Comparison of ENCODE assay signal across 37 cellular contexts in genomic region chr9:81860581-81860980, GRCh38.
"Had no signal": no experiment of that assay in that cellular context is flagged by ENCODE, and none has a peak within 500 bp of the region (broad histone marks: within the 10 kb centered on the region; RNA-seq: fewer than 3 reads in every experiment).

No MANE protein-coding gene starts in this region.

- H3K36me3 ChIP-seq: adrenal gland, brain microvascular endothelial cell, breast epithelium, WERI-Rb-1 had no signal

- H3K36me3 Mint-ChIP-seq: activated CD8-positive, alpha-beta memory T cell treated with anti-CD3 and anti-CD28 coated beads, Interleukin-2, amount 10 ng/mL, durations not matched to agents 7 days and 5 days; activated naive CD4-positive, alpha-beta T cell treated with anti-CD3 and anti-CD28 coated beads, Interleukin-2, amount 50 U/mL, for 72 hours; activated naive CD8-positive, alpha-beta T cell treated with anti-CD3 and anti-CD28 coated beads for 36 hours; WTC11 had no signal

- ATAC-seq: activated CD4-positive, alpha-beta T cell treated with anti-CD3 and anti-CD28 coated beads for 36 hours; activated CD4-positive, CD25-positive, alpha-beta regulatory T cell treated with anti-CD3 and anti-CD28 coated beads, Interleukin-2, amount 50 U/mL, for 24 hours; activated CD8-positive, alpha-beta memory T cell treated with anti-CD3 and anti-CD28 coated beads, Interleukin-2, amount 10 ng/mL, durations not matched to agents 7 days and 5 days; activated CD8-positive, alpha-beta T cell treated with anti-CD3 and anti-CD28 coated beads, Interleukin-2, amount 10 ng/mL, durations not matched to agents 7 days and 5 days; activated naive CD4-positive, alpha-beta T cell treated with anti-CD3 and anti-CD28 coated beads, Interleukin-2, amount 50 U/mL, for 72 hours; activated T-helper 17 cell treated with anti-CD3 and anti-CD28 coated beads, Interleukin-2, amount 50 U/mL, for 72 hours; body of pancreas; WTC11 had no signal

- H3K9me3 Mint-ChIP-seq: activated CD4-positive, alpha-beta memory T cell treated with anti-CD3 and anti-CD28 coated beads, Interleukin-2, amount 10 ng/mL, durations not matched to agents 7 days and 5 days; activated CD4-positive, alpha-beta T cell treated with anti-CD3 and anti-CD28 coated beads, Interleukin-2, amount 10 ng/mL, durations not matched to agents 7 days and 5 days; activated naive CD4-positive, alpha-beta T cell treated with anti-CD3 and anti-CD28 coated beads for 36 hours; activated naive CD8-positive, alpha-beta T cell treated with anti-CD3 and anti-CD28 coated beads for 36 hours; activated T-helper 1 cell treated with anti-CD3 and anti-CD28 coated beads, Interleukin-12 subunit alpha, Interleukin-12 subunit beta, Interleukin-2, Interleukin-4 antibody, amounts not matched to agents 30 ng/mL and 10 ng/mL and 1 ng/mL, durations not matched to agents 14 hours and 24 hours and 36 hours; T-helper 1 cell treated with Interleukin-12 subunit alpha and Interleukin-12 subunit beta and Interleukin-4 antibody, amounts not matched to agents 30 μg/mL and 1 μg/mL, for 36 hours; WTC11 had no signal

- H3K9me3 ChIP-seq: adrenal gland, body of pancreas, breast epithelium had no signal

- H3K4me3 ChIP-seq: adrenal gland, body of pancreas, breast epithelium had no signal

- H3K27ac Mint-ChIP-seq: activated CD4-positive, alpha-beta memory T cell treated with anti-CD3 and anti-CD28 coated beads, Interleukin-2, amount 10 ng/mL, durations not matched to agents 7 days and 5 days; activated CD4-positive, alpha-beta T cell treated with anti-CD3 and anti-CD28 coated beads for 36 hours; activated CD4-positive, alpha-beta T cell treated with anti-CD3 and anti-CD28 coated beads, Interleukin-2, amount 10 ng/mL, durations not matched to agents 7 days and 5 days; activated CD8-positive, alpha-beta memory T cell treated with anti-CD3 and anti-CD28 coated beads, Interleukin-2, amount 10 ng/mL, durations not matched to agents 7 days and 5 days; activated CD8-positive, alpha-beta T cell treated with anti-CD3 and anti-CD28 coated beads, Interleukin-2, amount 10 ng/mL, durations not matched to agents 7 days and 5 days; activated naive CD4-positive, alpha-beta T cell treated with anti-CD3 and anti-CD28 coated beads for 36 hours; activated naive CD8-positive, alpha-beta T cell treated with anti-CD3 and anti-CD28 coated beads for 36 hours; activated T-cell treated with anti-CD3 and anti-CD28 coated beads, Interleukin-2, amount 50 U/mL, for 24 hours; activated T-helper 1 cell treated with anti-CD3 and anti-CD28 coated beads, Interleukin-12 subunit alpha, Interleukin-12 subunit beta, Interleukin-2, Interleukin-4 antibody, amounts not matched to agents 30 ng/mL and 10 ng/mL and 1 ng/mL, durations not matched to agents 14 hours and 24 hours and 36 hours; activated T-helper 17 cell treated with anti-CD3 and anti-CD28 coated beads, Interleukin-2, amount 50 U/mL, for 72 hours; T-helper 1 cell treated with Interleukin-12 subunit alpha and Interleukin-12 subunit beta and Interleukin-4 antibody, amounts not matched to agents 30 μg/mL and 1 μg/mL, for 36 hours; T-helper 2 cell treated with Interferon-gamma antibody and Interleukin-4, amounts not matched to agents 5 μg/mL and 100 μg/mL, for 36 hours; WTC11 had no signal

- H3K27me3 Mint-ChIP-seq: activated CD4-positive, alpha-beta memory T cell treated with anti-CD3 and anti-CD28 coated beads, Interleukin-2, amount 10 ng/mL, durations not matched to agents 7 days and 5 days; activated CD4-positive, alpha-beta T cell treated with anti-CD3 and anti-CD28 coated beads for 36 hours; activated CD4-positive, alpha-beta T cell treated with anti-CD3 and anti-CD28 coated beads, Interleukin-2, amount 10 ng/mL, durations not matched to agents 7 days and 5 days; activated CD8-positive, alpha-beta memory T cell treated with anti-CD3 and anti-CD28 coated beads, Interleukin-2, amount 10 ng/mL, durations not matched to agents 7 days and 5 days; activated naive CD8-positive, alpha-beta T cell treated with anti-CD3 and anti-CD28 coated beads for 36 hours; activated T-cell treated with anti-CD3 and anti-CD28 coated beads, Interleukin-2, amount 50 U/mL, for 24 hours; activated T-helper 17 cell treated with anti-CD3 and anti-CD28 coated beads, Interleukin-2, amount 50 U/mL, for 72 hours had no signal

- H3K27ac ChIP-seq: adrenal gland, body of pancreas, brain microvascular endothelial cell, breast epithelium, WERI-Rb-1 had no signal

- DNase-seq: activated CD4-positive, alpha-beta memory T cell treated with anti-CD3 and anti-CD28 coated beads, Interleukin-2, amount 10 ng/mL, durations not matched to agents 7 days and 5 days; activated CD4-positive, alpha-beta T cell treated with anti-CD3 and anti-CD28 coated beads for 1 hour; activated CD4-positive, alpha-beta T cell treated with anti-CD3 and anti-CD28 coated beads for 36 hours; activated CD4-positive, alpha-beta T cell treated with anti-CD3 and anti-CD28 coated beads for 48 hours; activated CD4-positive, alpha-beta T cell treated with anti-CD3 and anti-CD28 coated beads, Interleukin-2, amount 10 ng/mL, durations not matched to agents 7 days and 5 days; activated CD4-positive, alpha-beta T cell treated with anti-CD3 and anti-CD28 coated beads, Interleukin-2, amount 50 U/mL, for 48 hours; activated CD4-positive, CD25-positive, alpha-beta regulatory T cell; activated CD8-positive, alpha-beta memory T cell treated with anti-CD3 and anti-CD28 coated beads for 24 hours; activated CD8-positive, alpha-beta memory T cell treated with anti-CD3 and anti-CD28 coated beads, Interleukin-2, amount 10 ng/mL, durations not matched to agents 7 days and 5 days; activated CD8-positive, alpha-beta memory T cell treated with anti-CD3 and anti-CD28 coated beads, Interleukin-2, amount 50 U/mL, for 48 hours; activated CD8-positive, alpha-beta T cell treated with anti-CD3 and anti-CD28 coated beads, Interleukin-2, amount 10 ng/mL, durations not matched to agents 7 days and 5 days; activated effector memory CD4-positive, alpha-beta T cell treated with anti-CD3 and anti-CD28 coated beads, Interleukin-2, amount 50 U/mL, for 16 hours; activated gamma-delta T cell treated with Interleukin-2 at 50 U/mL for 16 hours; activated naive CD4-positive, alpha-beta T cell; activated naive CD4-positive, alpha-beta T cell treated with anti-CD3 and anti-CD28 coated beads for 36 hours; activated naive CD4-positive, alpha-beta T cell treated with anti-CD3 and anti-CD28 coated beads, Interleukin-2, amount 50 U/mL, for 16 hours; activated naive CD8-positive, alpha-beta T cell treated with anti-CD3 and anti-CD28 coated beads for 36 hours; activated T-cell treated with anti-CD3 and anti-CD28 coated beads, Interleukin-2, amount 50 U/mL, for 24 hours; activated T-cell treated with anti-CD3 and anti-CD28 coated beads, Interleukin-2, amount 50 U/mL, for 48 hours; adrenal gland; amniotic stem cell; aorta; body of pancreas; brain microvascular endothelial cell; central memory CD4-positive, alpha-beta T cell; T-helper 1 cell; T-helper 2 cell; T-helper 9 cell; WERI-Rb-1 had no signal

- H3K4me1 Mint-ChIP-seq: activated CD4-positive, alpha-beta memory T cell treated with anti-CD3 and anti-CD28 coated beads, Interleukin-2, amount 10 ng/mL, durations not matched to agents 7 days and 5 days; activated CD4-positive, alpha-beta T cell treated with anti-CD3 and anti-CD28 coated beads for 36 hours; activated CD4-positive, alpha-beta T cell treated with anti-CD3 and anti-CD28 coated beads, Interleukin-2, amount 10 ng/mL, durations not matched to agents 7 days and 5 days; activated CD8-positive, alpha-beta memory T cell treated with anti-CD3 and anti-CD28 coated beads, Interleukin-2, amount 10 ng/mL, durations not matched to agents 7 days and 5 days; activated naive CD8-positive, alpha-beta T cell treated with anti-CD3 and anti-CD28 coated beads for 36 hours; activated T-helper 17 cell treated with anti-CD3 and anti-CD28 coated beads, Interleukin-2, amount 50 U/mL, for 72 hours; WTC11 had no signal

- H3K27me3 ChIP-seq: adrenal gland, body of pancreas, brain microvascular endothelial cell, breast epithelium had no signal

- H3K4me3 Mint-ChIP-seq: activated CD4-positive, alpha-beta memory T cell treated with anti-CD3 and anti-CD28 coated beads, Interleukin-2, amount 10 ng/mL, durations not matched to agents 7 days and 5 days; activated CD4-positive, alpha-beta T cell treated with anti-CD3 and anti-CD28 coated beads for 36 hours; activated CD4-positive, alpha-beta T cell treated with anti-CD3 and anti-CD28 coated beads, Interleukin-2, amount 10 ng/mL, durations not matched to agents 7 days and 5 days; activated CD8-positive, alpha-beta memory T cell treated with anti-CD3 and anti-CD28 coated beads, Interleukin-2, amount 10 ng/mL, durations not matched to agents 7 days and 5 days; activated CD8-positive, alpha-beta T cell treated with anti-CD3 and anti-CD28 coated beads, Interleukin-2, amount 10 ng/mL, durations not matched to agents 7 days and 5 days; activated naive CD4-positive, alpha-beta T cell treated with anti-CD3 and anti-CD28 coated beads for 36 hours; activated naive CD8-positive, alpha-beta T cell treated with anti-CD3 and anti-CD28 coated beads for 36 hours; activated T-cell treated with anti-CD3 and anti-CD28 coated beads, Interleukin-2, amount 50 U/mL, for 24 hours; activated T-helper 1 cell treated with anti-CD3 and anti-CD28 coated beads, Interleukin-12 subunit alpha, Interleukin-12 subunit beta, Interleukin-2, Interleukin-4 antibody, amounts not matched to agents 30 ng/mL and 10 ng/mL and 1 ng/mL, durations not matched to agents 14 hours and 24 hours and 36 hours; activated T-helper 17 cell treated with anti-CD3 and anti-CD28 coated beads, Interleukin-2, amount 50 U/mL, for 72 hours; T-helper 1 cell treated with Interleukin-12 subunit alpha and Interleukin-12 subunit beta and Interleukin-4 antibody, amounts not matched to agents 30 μg/mL and 1 μg/mL, for 36 hours; T-helper 2 cell treated with Interferon-gamma antibody and Interleukin-4, amounts not matched to agents 5 μg/mL and 100 μg/mL, for 36 hours; WTC11 had no signal

- H3K4me1 ChIP-seq: adrenal gland, body of pancreas, breast epithelium had no signal
